In genomic region chr10:97412891-97413304, GRCh38 we compare ENCODE assay signal across 10 cellular contexts. TPM values are rescaled to one million over a fixed set of nuclear protein-coding genes. Genes with fewer than 3 reads are reported as not detected.
A peak's percentile ranks its signal among the peaks of the same experiment; 100 is the strongest.
DNase-seq lines count a peak whose midpoint lies in the region; ATAC-seq and TF ChIP-seq lines count a peak whose summit lies in the region.
"Had no signal": no experiment of that assay in that cellular context is flagged by ENCODE, and none has a peak within 500 bp of the region (broad histone marks: within the 10 kb centered on the region; RNA-seq: fewer than 3 reads in every experiment).

No MANE protein-coding gene starts in this region.

- no peaks in the 10 kb centered on the region for H3K36me3 ChIP-seq in Panc1 (ENCODE audit: control insufficient read depth, insufficient read depth, low read length)
- H3K36me3 ChIP-seq in brain microvascular endothelial cell (replicated peaks) = no peaks in the 10 kb centered on the region
- H3K36me3 ChIP-seq: uterus had no signal

- no peak overlapping the region for H3K4me3 ChIP-seq in Panc1 (ENCODE audit: low read depth in 2 of 2, low read length in 2 of 2)
- H3K4me3 ChIP-seq in brain microvascular endothelial cell (ENCODE audit: low read depth, low read length) = no peak overlapping the region
- H3K4me3 ChIP-seq: uterus had no signal

- BruUV-seq in Panc1 (replicated peaks; lab: Mats Ljungman, UMichigan) = no TSS peak

- DNase-seq in Panc1 (ENCODE audit: low read depth, low spot score) = no peak
- DNase-seq in brain microvascular endothelial cell = peak; percentile 12
- DNase-seq in stimulated activated CD4-positive, alpha-beta T cell treated with anti-CD3 and anti-CD28 coated beads, Interleukin-12 subunit alpha, Interleukin-12 subunit beta, amount 100 ng/mL, for 4 hours = peak; percentile 45
- DNase-seq in NCI-H2107 treated with DMSO at 0.1 percent for 48 hours (lab: John Stamatoyannopoulos, UW; ENCODE audit: unreplicated experiment) = no peak
- DNase-seq in SHP77 treated with DMSO at 0.1 percent for 48 hours (lab: John Stamatoyannopoulos, UW) = no peak
- DNase-seq: NCI-H345, uterus had no signal

- ATAC-seq in GM21786 (IDR thresholded peaks at IDR 0.05; ENCODE audit: unreplicated experiment) (peak; percentile 48), Panc1 (0 out of 2 replicates have a peak, but pooled peaks have one; percentile 22), HG02852 (IDR thresholded peaks at IDR 0.05; ENCODE audit: unreplicated experiment) (no peak), HG03460 (IDR thresholded peaks at IDR 0.05; ENCODE audit: unreplicated experiment) (no peak)

- POLR2A ChIA-PET in Panc1 (lab: Charles Lee) = no interaction called here

- intact Hi-C loops in Panc1 (cut with micrococcal nuclease; ENCODE audit: unreplicated experiment) = no loop called here

- no peaks in the 10 kb centered on the region for H3K9me3 ChIP-seq in Panc1 (ENCODE audit: control insufficient read depth, insufficient read depth, low read depth, low read length)
- H3K9me3 ChIP-seq: uterus had no signal

- H3K27ac ChIP-seq in Panc1 (ENCODE audit: low read length) = no peak overlapping the region
- no peak overlapping the region for H3K27ac ChIP-seq in brain microvascular endothelial cell

- in situ Hi-C loops in Panc1 (cut with HindIII; ENCODE audit: low pct_unique_long_range_greater_than_20kb, low sequenced_read_pairs) = no loop called here
- in situ Hi-C loops in brain microvascular endothelial cell (cut with HindIII; ENCODE audit: low pct_ligation_motif_present, low sequenced_read_pairs) = no loop called here

- TF ChIP-seq CTCF in Panc1 (IDR thresholded peaks at IDR 0.05) = no peak
- no peak for TF ChIP-seq CTCF in brain microvascular endothelial cell (IDR thresholded peaks at IDR 0.05; ENCODE audit: low read depth, low read length, missing control alignments)

- H3K4me1 ChIP-seq in Panc1 (ENCODE audit: control insufficient read depth, insufficient read depth, low read length) = no peaks in the 10 kb centered on the region; the same call in 1 of the 2 replicates
- H3K4me1 ChIP-seq: uterus had no signal

- H3K27me3 ChIP-seq in Panc1 (ENCODE audit: control insufficient read depth, insufficient read depth, low read length) (no peaks in the 10 kb centered on the region), brain microvascular endothelial cell (replicated peaks) (no peaks in the 10 kb centered on the region)
- H3K27me3 ChIP-seq: uterus had no signal

- CTCF ChIA-PET in Panc1 (lab: Charles Lee) = interaction anchor here (0.6 to 1.2 kb wide), 3 partner anchors 10 to 85 kb away, joined by 3 to 6 read pairs (median 3); partner anchors contain the start of gene MMS19

RNA-seq across cellular contexts. Expression of gene RRP12, which starts 11.8 kb away (rescaled TPM):
- total RNA-seq in Panc1 (2021; ENCODE audit: unreplicated experiment) = 94.9 TPM
- polyA plus RNA-seq in Panc1 (2012; ENCODE audit: insufficient read length) = 49.8 TPM

RNA-seq across cellular contexts. Expression of gene PGAM1, which starts 13.1 kb away (rescaled TPM):
- total RNA-seq in Panc1 (2021; ENCODE audit: unreplicated experiment) = 726 TPM
- polyA plus RNA-seq in Panc1 (2012; ENCODE audit: insufficient read length) = 865 TPM

RNA-seq across cellular contexts. Expression of gene EXOSC1, which starts 32.9 kb away (rescaled TPM):
- total RNA-seq in Panc1 (2021; ENCODE audit: unreplicated experiment) = 60.3 TPM
- polyA plus RNA-seq in Panc1 (2012; ENCODE audit: insufficient read length) = 83.3 TPM

RNA-seq across cellular contexts. Expression of gene ZDHHC16, which starts 33.1 kb away (rescaled TPM):
- total RNA-seq in Panc1 (2021; ENCODE audit: unreplicated experiment) = 64.5 TPM
- polyA plus RNA-seq in Panc1 (2012; ENCODE audit: insufficient read length) = 58.1 TPM

Comparison
In these comparisons a context has a peak if more than half of its experiments do, and no peak if none do; other contexts are left out.
1. ATAC-seq: peak in GM21786 (single experiment) and Panc1 (single experiment); none in HG02852 (single experiment) and HG03460 (single experiment).
2. DNase-seq: peak in brain microvascular endothelial cell (single experiment) and stimulated activated CD4-positive, alpha-beta T cell treated with anti-CD3 and anti-CD28 coated beads, Interleukin-12 subunit alpha, Interleukin-12 subunit beta, amount 100 ng/mL, for 4 hours (single experiment); none in Panc1 (single experiment), NCI-H2107 treated with DMSO at 0.1 percent for 48 hours (single experiment) and SHP77 treated with DMSO at 0.1 percent for 48 hours (single experiment).